In the genomic region with DNA sequence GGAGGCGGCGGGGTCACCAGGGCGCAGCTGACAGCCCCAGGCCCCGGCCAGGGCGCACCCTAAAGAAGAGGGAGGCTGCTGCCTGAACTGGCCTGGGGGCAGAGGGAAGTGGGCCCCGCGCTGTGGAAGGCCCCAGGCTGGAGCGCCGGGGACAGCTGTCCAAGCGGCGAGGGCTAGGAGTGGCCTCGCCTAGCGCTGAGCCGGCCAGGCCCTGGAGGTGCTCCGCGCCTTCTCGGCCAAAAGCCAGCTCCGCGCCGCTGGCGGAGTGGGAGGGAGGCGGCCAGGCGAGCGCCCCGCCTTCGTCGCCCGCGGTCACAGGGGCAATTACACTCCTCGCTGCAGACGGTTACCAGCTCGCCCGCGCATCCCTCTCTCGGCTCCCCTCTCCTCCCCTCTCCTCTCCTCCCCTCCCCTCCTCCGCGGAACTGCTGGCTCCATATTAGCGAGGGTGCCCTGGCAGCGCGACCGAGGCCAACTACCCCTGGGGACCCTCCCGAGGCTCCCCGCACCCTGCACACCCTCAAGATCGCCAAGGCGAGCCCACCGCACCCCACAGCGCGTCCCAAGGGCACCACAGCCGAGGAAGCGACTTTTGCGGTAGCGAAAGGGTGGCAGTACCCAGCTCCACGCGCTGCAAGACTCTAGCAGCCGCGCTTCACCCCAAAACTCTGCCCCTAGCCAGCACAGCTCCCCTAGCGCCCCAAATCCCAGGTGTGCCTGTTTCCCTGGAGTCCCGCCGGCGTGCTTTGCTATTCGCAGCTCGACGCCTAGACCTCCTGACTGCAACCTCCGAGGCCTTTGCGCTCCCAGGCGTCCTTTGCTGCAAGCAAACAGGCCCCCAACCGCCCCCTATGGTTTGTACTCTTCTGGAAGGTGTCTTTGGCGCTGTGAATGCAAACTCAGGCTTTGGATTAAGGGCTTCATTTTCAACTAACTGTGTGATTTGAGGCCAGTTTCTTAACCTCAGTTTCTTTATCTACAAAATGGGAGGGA, we compare ENCODE assay signal across 1 cellular context.
TF ChIP-seq lines count a peak whose summit lies in the region.

No MANE protein-coding gene starts in this region.

TF ChIP-seq in H1, 55 proteins besides CTCF, POLR2A, EP300 and RAD21:
- TF ChIP-seq RNF2 (IDR thresholded peaks at IDR 0.05; ENCODE audit: borderline replicate concordance, low read depth, low read length, missing control alignments, poor library complexity, severe bottlenecking) (no peak), MAX (IDR thresholded peaks at IDR 0.05) (peak; percentile 59), BACH1 (IDR thresholded peaks at IDR 0.05; ENCODE audit: low read length) (0 out of 2 replicates have a peak, but pooled peaks have one; percentile 31), EZH2 (IDR thresholded peaks at IDR 0.05; ENCODE audit: low read depth, low read length, severe bottlenecking) (peak; percentile 44), CTBP2 (IDR thresholded peaks at IDR 0.05; ENCODE audit: borderline replicate concordance, insufficient read depth, insufficient read length, low read length) (peak; percentile 90), E2F6 (IDR thresholded peaks at IDR 0.05) (peak; percentile 68)
TF ChIP-seq in H1: peak in this region for 5.
